8 cellular contexts compared by ENCODE assay signal in genomic region chr2:72605836-72606442, GRCh38.
A peak's percentile ranks its signal among the peaks of the same experiment; 100 is the strongest.
DNase-seq lines count a peak whose midpoint lies in the region; ATAC-seq and TF ChIP-seq lines count a peak whose summit lies in the region.

No MANE protein-coding gene starts in this region.

- H3K9ac ChIP-seq in IMR-90 (ENCODE audit: low read depth, low read length) (no peak overlapping the region), neural cell (ENCODE audit: low read length) (no peak overlapping the region)

- POLR2A ChIA-PET in IMR-90 (lab: Charles Lee; ENCODE audit: unreplicated experiment), result no interaction called here

- H2BK120ac ChIP-seq in IMR-90 (ENCODE audit: low read depth, low read length), result no peak overlapping the region

- no peaks in the 10 kb centered on the region for H3K27me3 Mint-ChIP-seq in brain
- no peaks in the 10 kb centered on the region for H3K27me3 Mint-ChIP-seq in immature natural killer cell (ENCODE audit: low read depth in 3 of 3)

- H3K4me1 ChIP-seq in IMR-90 (ENCODE audit: control insufficient read depth, insufficient read depth, low read length), result no peaks in the 10 kb centered on the region

- no peak overlapping the region for H2AFZ ChIP-seq in IMR-90 (replicated peaks; ENCODE audit: low read length, poor library complexity)
- no peak overlapping the region for H2AFZ ChIP-seq in neural cell (ENCODE audit: low read depth, low read length)

- no peak overlapping the region for H3K4me3 ChIP-seq in IMR-90 (ENCODE audit: insufficient read depth, low read depth, low read length)
- H3K4me3 ChIP-seq in neural cell (ENCODE audit: low read length), result no peak overlapping the region

- DNase-seq in EH (ENCODE audit: low read depth) (peak; percentile 26), IMR-90 (peak; percentile 39), immature natural killer cell (no peak)
- no peak for DNase-seq in central memory CD4-positive, alpha-beta T cell

- H3K27ac ChIP-seq in IMR-90 (ENCODE audit: insufficient read depth, low read length) (no peak overlapping the region), neural cell (ENCODE audit: low read length) (no peak overlapping the region)

- dilution Hi-C loops in IMR-90 (cut with HindIII; ENCODE audit: low sequenced_read_pairs, unreplicated experiment), result no loop called here

- intact Hi-C loops in IMR-90 (cut with micrococcal nuclease), result loop anchor here (5.0 to 10.0 kb wide), 2 partner anchors 121 to 259 kb away; no protein-coding TSS in a partner anchor

- H3K9me3 Mint-ChIP-seq in brain (peaks cover 11 to 23% (median 17%) of the 10 kb centered on the region in 5 experiments), immature natural killer cell (peaks cover 0 to 1% (median 0%) of the 10 kb centered on the region in 6 donors)

- CTCF ChIA-PET in IMR-90 (lab: Yijun Ruan, JAX), result interaction anchor here (0.6 to 1.3 kb wide), 5 partner anchors 9 to 176 kb away, joined by 3 to 7 read pairs (median 3); no protein-coding TSS in a partner anchor

- no peak overlapping the region for H2BK15ac ChIP-seq in IMR-90 (ENCODE audit: low read depth, low read length)

- H3K27ac Mint-ChIP-seq in brain (no peak overlapping the region), immature natural killer cell (no peak overlapping the region)

- H3K36me3 ChIP-seq in IMR-90 (ENCODE audit: control insufficient read depth, insufficient read depth, low read length), result no peaks in the 10 kb centered on the region
- H3K36me3 ChIP-seq in neural cell (ENCODE audit: insufficient read depth, low read length), result no peaks in the 10 kb centered on the region

- H3K4me3 Mint-ChIP-seq in brain (no peak overlapping the region), immature natural killer cell (no peak overlapping the region)

- no TSS peak for BruUV-seq in IMR-90 (replicated peaks; lab: Mats Ljungman, UMichigan)

- H3K9me2 ChIP-seq in neural cell (ENCODE audit: insufficient read depth, low read length), result no peaks in the 10 kb centered on the region

- no peaks in the 10 kb centered on the region for H3K9me1 ChIP-seq in IMR-90 (ENCODE audit: insufficient read depth, low read length)

- no peak overlapping the region for H2AK5ac ChIP-seq in IMR-90 (ENCODE audit: low read depth, low read length)

- no peak overlapping the region for H3K23ac ChIP-seq in IMR-90 (ENCODE audit: low read depth, low read length)

- no CpG with 5 or more reads among the region's 3 CpGs for WGBS in IMR-90 (ENCODE audit: extremely low coverage in 2 of 2, insufficient read length in 1 of 2), 2 experiments

- H3K9me3 ChIP-seq in IMR-90 (ENCODE audit: control insufficient read depth, insufficient read depth, low read length) (no peaks in the 10 kb centered on the region), neural cell (ENCODE audit: low read length) (no peaks in the 10 kb centered on the region)

- H3K56ac ChIP-seq in IMR-90 (ENCODE audit: extremely low read depth, insufficient read depth, low read length), result no peak overlapping the region

- H4K91ac ChIP-seq in IMR-90 (ENCODE audit: insufficient read depth, low read depth, low read length), result no peak overlapping the region

- H3K4me2 ChIP-seq in IMR-90 (ENCODE audit: low read depth, low read length) (no peak overlapping the region), neural cell (ENCODE audit: low read length) (no peak overlapping the region)

- TF ChIP-seq RAD21 in IMR-90 (IDR thresholded peaks at IDR 0.05; ENCODE audit: low read length), result peak; percentile 37; the same call in 1 of the 2 replicates
- peak; percentile 61 for TF ChIP-seq RAD21 in neural cell (conservative IDR thresholded peaks at IDR 0.05)

- H2BK20ac ChIP-seq in IMR-90 (ENCODE audit: low read depth, low read length), result no peak overlapping the region

- H3K14ac ChIP-seq in IMR-90 (replicated peaks; ENCODE audit: low read depth, low read length), result no peak overlapping the region

- peaks cover 2 to 5% of the 10 kb centered on the region in 2 experiments; a peak in 1 of 4 replicates for H3K79me1 ChIP-seq in IMR-90 (ENCODE audit: low read depth in 1 of 2, low read length in 2 of 2)

- H3K27me3 ChIP-seq in IMR-90 (ENCODE audit: control insufficient read depth, insufficient read depth, low read length) (no peaks in the 10 kb centered on the region), neural cell (ENCODE audit: insufficient read depth, low read depth, low read length) (no peaks in the 10 kb centered on the region)

- TF ChIP-seq CTCF in IMR-90 (conservative IDR thresholded peaks at IDR 0.05; ENCODE audit: low read depth, low read length) (peak; percentile 68), brain (conservative IDR thresholded peaks at IDR 0.05) (peak; percentile 58 to 71), neural cell (IDR thresholded peaks at IDR 0.05; ENCODE audit: poor library complexity, severe bottlenecking) (peak; percentile 67)

- no peak overlapping the region for H4K5ac ChIP-seq in IMR-90 (ENCODE audit: low read depth, low read length)

- H2AK9ac ChIP-seq in IMR-90 (replicated peaks; ENCODE audit: low read depth, low read length, poor library complexity), result no peak overlapping the region

- no peak overlapping the region for H2BK5ac ChIP-seq in IMR-90 (ENCODE audit: low read depth, low read length, poor library complexity, severe bottlenecking)

- H4K20me1 ChIP-seq in IMR-90 (ENCODE audit: insufficient read depth, low read length), result no peaks in the 10 kb centered on the region
- no peaks in the 10 kb centered on the region for H4K20me1 ChIP-seq in neural cell (ENCODE audit: insufficient read depth)

- H3K4ac ChIP-seq in IMR-90 (ENCODE audit: low read depth, low read length), result no peak overlapping the region

- H3K36me3 Mint-ChIP-seq in brain (peaks cover 18% of the 10 kb centered on the region), immature natural killer cell (no peaks in the 10 kb centered on the region)

- TF ChIP-seq EP300 in neural cell (conservative IDR thresholded peaks at IDR 0.05; ENCODE audit: poor library complexity, severe bottlenecking), result no peak

- TF ChIP-seq POLR2A in IMR-90 (IDR thresholded peaks at IDR 0.05; ENCODE audit: low read depth, low read length), result no peak

- peaks cover 3% of the 10 kb centered on the region for H3F3A ChIP-seq in neural cell (ENCODE audit: insufficient read depth, low read length, poor library complexity, severe bottlenecking)

- H3K18ac ChIP-seq in IMR-90 (ENCODE audit: low read depth, low read length), result no peak overlapping the region

- H3K4me1 Mint-ChIP-seq in brain, result peaks cover 22% of the 10 kb centered on the region
- H3K4me1 Mint-ChIP-seq in immature natural killer cell, result no peaks in the 10 kb centered on the region

- peak; percentile 75 for ATAC-seq in IMR-90 (ENCODE audit: low read depth)
- no peak for ATAC-seq in GM18909 (IDR thresholded peaks at IDR 0.05; ENCODE audit: poor library complexity, unreplicated experiment)
- no peak for ATAC-seq in HG02840 (IDR thresholded peaks at IDR 0.05; ENCODE audit: low FRiP score, unreplicated experiment)

- in situ Hi-C loops in IMR-90 (cut with MboI; ENCODE audit: low sequenced_read_pairs), result no loop called here

- no peaks in the 10 kb centered on the region for H3K79me2 ChIP-seq in neural cell (replicated peaks; ENCODE audit: insufficient read depth, low read length)

- no peak overlapping the region for H4K8ac ChIP-seq in IMR-90 (ENCODE audit: low read depth in 2 of 2, low read length in 2 of 2)

TF ChIP-seq in IMR-90, 13 proteins besides CTCF, POLR2A, EP300 and RAD21:
- TF ChIP-seq FOS (IDR thresholded peaks at IDR 0.05; ENCODE audit: low read depth, low read length), result no peak
- no peak for TF ChIP-seq RFX5 (IDR thresholded peaks at IDR 0.05; ENCODE audit: low read depth, low read length)
- peak; percentile 25; the same call in 1 of the 2 replicates for TF ChIP-seq SMC3 (IDR thresholded peaks at IDR 0.05; ENCODE audit: low read depth, low read length)

TF ChIP-seq in neural cell, 6 proteins besides CTCF, POLR2A, EP300 and RAD21:
- TF ChIP-seq SMC3 (conservative IDR thresholded peaks at IDR 0.05; ENCODE audit: poor library complexity) (peak; percentile 46), POLR2AphosphoS5 (IDR thresholded peaks at IDR 0.05) (no peak)
- TF ChIP-seq, protein P1, sequence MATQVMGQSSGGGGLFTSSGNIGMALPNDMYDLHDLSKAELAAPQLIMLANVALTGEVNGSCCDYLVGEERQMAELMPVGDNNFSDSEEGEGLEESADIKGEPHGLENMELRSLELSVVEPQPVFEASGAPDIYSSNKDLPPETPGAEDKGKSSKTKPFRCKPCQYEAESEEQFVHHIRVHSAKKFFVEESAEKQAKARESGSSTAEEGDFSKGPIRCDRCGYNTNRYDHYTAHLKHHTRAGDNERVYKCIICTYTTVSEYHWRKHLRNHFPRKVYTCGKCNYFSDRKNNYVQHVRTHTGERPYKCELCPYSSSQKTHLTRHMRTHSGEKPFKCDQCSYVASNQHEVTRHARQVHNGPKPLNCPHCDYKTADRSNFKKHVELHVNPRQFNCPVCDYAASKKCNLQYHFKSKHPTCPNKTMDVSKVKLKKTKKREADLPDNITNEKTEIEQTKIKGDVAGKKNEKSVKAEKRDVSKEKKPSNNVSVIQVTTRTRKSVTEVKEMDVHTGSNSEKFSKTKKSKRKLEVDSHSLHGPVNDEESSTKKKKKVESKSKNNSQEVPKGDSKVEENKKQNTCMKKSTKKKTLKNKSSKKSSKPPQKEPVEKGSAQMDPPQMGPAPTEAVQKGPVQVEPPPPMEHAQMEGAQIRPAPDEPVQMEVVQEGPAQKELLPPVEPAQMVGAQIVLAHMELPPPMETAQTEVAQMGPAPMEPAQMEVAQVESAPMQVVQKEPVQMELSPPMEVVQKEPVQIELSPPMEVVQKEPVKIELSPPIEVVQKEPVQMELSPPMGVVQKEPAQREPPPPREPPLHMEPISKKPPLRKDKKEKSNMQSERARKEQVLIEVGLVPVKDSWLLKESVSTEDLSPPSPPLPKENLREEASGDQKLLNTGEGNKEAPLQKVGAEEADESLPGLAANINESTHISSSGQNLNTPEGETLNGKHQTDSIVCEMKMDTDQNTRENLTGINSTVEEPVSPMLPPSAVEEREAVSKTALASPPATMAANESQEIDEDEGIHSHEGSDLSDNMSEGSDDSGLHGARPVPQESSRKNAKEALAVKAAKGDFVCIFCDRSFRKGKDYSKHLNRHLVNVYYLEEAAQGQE (IDR thresholded peaks at IDR 0.05; ENCODE audit: borderline replicate concordance), result no peak

Comparison
In these comparisons a context has a peak if more than half of its experiments do, and no peak if none do; other contexts are left out.
1. DNase-seq: peak in EH (single experiment) and IMR-90 (single experiment); none in immature natural killer cell (0 of 3) and central memory CD4-positive, alpha-beta T cell (single experiment).
2. Peak in every context shown above with its lines, with median percentiles within 50 percentile points of each other: CTCF ChIP-seq.